9 cellular contexts compared by ENCODE assay signal in the genomic region with DNA sequence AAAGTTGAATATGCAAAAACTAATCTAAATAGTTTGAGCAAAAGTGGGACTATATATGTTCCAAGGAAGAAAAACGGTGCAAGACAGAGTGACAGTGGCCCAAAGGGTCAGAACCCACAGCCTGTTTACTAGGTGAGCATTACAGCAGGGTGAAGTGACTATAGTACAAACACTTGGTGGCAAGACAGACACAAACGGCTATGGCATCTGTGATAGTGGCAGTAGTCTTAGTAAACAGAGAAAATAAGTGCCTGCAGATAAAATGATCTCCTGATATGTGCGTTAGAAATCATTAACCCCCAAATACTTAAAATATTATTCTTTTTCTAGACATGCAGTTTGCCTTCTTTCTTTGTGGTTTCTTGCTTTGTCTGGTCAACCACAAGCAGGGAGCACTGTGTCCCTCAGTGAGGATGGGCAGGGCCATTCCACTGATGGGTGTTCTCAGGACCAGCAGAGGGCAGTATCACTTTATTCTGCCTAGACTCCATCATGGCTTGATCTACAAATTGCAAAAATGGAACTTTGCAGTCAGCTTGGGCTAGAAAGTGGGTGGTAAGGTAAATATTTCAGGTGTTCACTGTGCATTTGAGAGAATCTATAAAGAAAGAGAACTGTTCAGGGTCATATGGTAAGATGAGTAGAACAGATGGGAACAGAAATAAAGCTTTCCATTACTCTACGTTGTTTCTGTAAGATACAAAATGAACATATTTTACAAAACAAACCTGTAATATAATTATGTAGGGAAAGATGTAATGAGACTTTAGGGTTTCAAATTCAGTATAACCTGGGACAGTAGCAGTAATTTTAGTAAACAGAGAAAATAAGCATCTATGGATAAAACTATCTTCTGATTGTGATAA.
A peak's percentile ranks its signal among the peaks of the same experiment; 100 is the strongest.
DNase-seq lines count a peak whose midpoint lies in the region; ATAC-seq and TF ChIP-seq lines count a peak whose summit lies in the region.
"Had no signal": no experiment of that assay in that cellular context is flagged by ENCODE, and none has a peak within 500 bp of the region (broad histone marks: within the 10 kb centered on the region; RNA-seq: fewer than 3 reads in every experiment).

No MANE protein-coding gene starts in this region.

- no peak overlapping the region for H3K4me3 Mint-ChIP-seq in Calu3 (ENCODE audit: low read depth, unreplicated experiment)
- H3K4me3 Mint-ChIP-seq: activated naive CD4-positive, alpha-beta T cell treated with anti-CD3 and anti-CD28 coated beads, Interleukin-2, amount 50 U/mL, for 24 hours had no signal

- no peaks in the 10 kb centered on the region for H3K27me3 Mint-ChIP-seq in Calu3 (ENCODE audit: unreplicated experiment)
- H3K27me3 Mint-ChIP-seq: activated naive CD4-positive, alpha-beta T cell treated with anti-CD3 and anti-CD28 coated beads, Interleukin-2, amount 50 U/mL, for 24 hours had no signal

- no peak overlapping the region for H3K27ac ChIP-seq in ovary

- 75 to 80% (median 78%) methylated on average over 4 of the region's 4 CpGs for WGBS in ovary, 3 donors

- no TSS peak for BruUV-seq in Calu3 (replicated peaks; lab: Mats Ljungman, UMichigan)

- H3K4me3 ChIP-seq in ovary, result no peak overlapping the region

- peak; percentile 90 for ATAC-seq in GM19438 (IDR thresholded peaks at IDR 0.05; ENCODE audit: low read depth, unreplicated experiment)
- peak; percentile 74 for ATAC-seq in HG03520 (IDR thresholded peaks at IDR 0.05; ENCODE audit: unreplicated experiment)

- H3K9me3 ChIP-seq in ovary, result no peaks in the 10 kb centered on the region

- H3K36me3 Mint-ChIP-seq in Calu3 (ENCODE audit: insufficient read depth, unreplicated experiment), result no peaks in the 10 kb centered on the region
- H3K36me3 Mint-ChIP-seq: activated naive CD4-positive, alpha-beta T cell treated with anti-CD3 and anti-CD28 coated beads, Interleukin-2, amount 50 U/mL, for 24 hours had no signal

- no peaks in the 10 kb centered on the region for H3K4me1 ChIP-seq in ovary (ENCODE audit: insufficient read depth)

- CTCF ChIA-PET in Calu3 (lab: Charles Lee), result interaction anchor here (0.9 to 1.6 kb wide), 3 partner anchors 442 to 504 kb away, joined by 3 to 7 read pairs (median 7); no protein-coding TSS in a partner anchor

- no peaks in the 10 kb centered on the region for H3K9me3 Mint-ChIP-seq in Calu3 (ENCODE audit: low read depth, unreplicated experiment)
- H3K9me3 Mint-ChIP-seq: activated naive CD4-positive, alpha-beta T cell treated with anti-CD3 and anti-CD28 coated beads, Interleukin-2, amount 50 U/mL, for 24 hours had no signal

- no peaks in the 10 kb centered on the region for H3K36me3 ChIP-seq in ovary

- H3K4me1 Mint-ChIP-seq in Calu3 (ENCODE audit: low read depth, unreplicated experiment), result peaks cover 8% of the 10 kb centered on the region

- no peak for TF ChIP-seq POLR2A in ovary (IDR thresholded peaks at IDR 0.05)

- no peak overlapping the region for H3K27ac Mint-ChIP-seq in Calu3 (ENCODE audit: unreplicated experiment)
- H3K27ac Mint-ChIP-seq: activated naive CD4-positive, alpha-beta T cell treated with anti-CD3 and anti-CD28 coated beads, Interleukin-2, amount 50 U/mL, for 24 hours had no signal

- TF ChIP-seq CTCF in Calu3 (IDR thresholded peaks at IDR 0.05; ENCODE audit: unreplicated experiment) (peak; percentile 68), ovary (IDR thresholded peaks at IDR 0.05) (peak; percentile 21 to 49 (median 35))

- TF ChIP-seq EP300 in ovary (IDR thresholded peaks at IDR 0.05), result no peak

- intact Hi-C loops in Calu3 (cut with micrococcal nuclease; ENCODE audit: unreplicated experiment) (loop anchor here (1.0 to 10.0 kb wide), 4 partner anchors 111 to 460 kb away; a partner anchor contains a TSS), ovary (cut with DNase I) (no loop called here)

- DNase-seq in Calu3, result peak; percentile 61
- peak; percentile 26 for DNase-seq in NOMO-1 treated with dmso at 0.1 percent for 144 hours (lab: John Stamatoyannopoulos, UW; ENCODE audit: unreplicated experiment)
- DNase-seq in activated T-cell treated with anti-CD3 and anti-CD28 coated beads for 24 hours (ENCODE audit: low read depth), result peak; percentile 28
- DNase-seq in fibroblast of the conjunctiva (ENCODE audit: low read depth), result peak; percentile 75
- DNase-seq in ovary, result peak in 4 of 5 donors; percentile 13 to 55 (median 24)
- no peak for DNase-seq in effector CD8-positive, alpha-beta T cell (lab: John Stamatoyannopoulos, UW)

- no peaks in the 10 kb centered on the region for H3K27me3 ChIP-seq in ovary
